In genomic region chr17:74748279-74748528, GRCh38 we compare ENCODE assay signal across 8 cellular contexts. TPM values are rescaled to one million over a fixed set of nuclear protein-coding genes. Genes with fewer than 3 reads are reported as not detected.
DNase-seq lines count a peak whose midpoint lies in the region; ATAC-seq and TF ChIP-seq lines count a peak whose summit lies in the region.

No MANE protein-coding gene starts in this region.

- peak overlapping the region; percentile 58 for H3K9ac ChIP-seq in Loucy (ENCODE audit: low read depth, low read length, poor library complexity, severe bottlenecking)
- peak overlapping the region; percentile 27 for H3K9ac ChIP-seq in endodermal cell (ENCODE audit: extremely low read depth, low read length, poor library complexity, severe bottlenecking)

- H3K4me3 Mint-ChIP-seq in endodermal cell, result peak overlapping the region; percentile 95

- H3K4me3 ChIP-seq in GM12865 (ENCODE audit: low read depth, low read length) (peak overlapping the region; percentile 63), Loucy (ENCODE audit: low read length, poor library complexity, severe bottlenecking) (peak overlapping the region; percentile 94), endodermal cell (ENCODE audit: low read length) (peak overlapping the region; percentile 7), psoas muscle (peak overlapping the region; percentile 80)

- no peak for ATAC-seq in psoas muscle

- H3K9me3 ChIP-seq in Loucy (ENCODE audit: insufficient read depth, low read depth, low read length), result no peaks in the 10 kb centered on the region
- peaks cover 4% of the 10 kb centered on the region for H3K9me3 ChIP-seq in endodermal cell (ENCODE audit: control insufficient read depth, low read length)
- no peaks in the 10 kb centered on the region for H3K9me3 ChIP-seq in psoas muscle

- no peaks in the 10 kb centered on the region; the same call in 1 of the 2 replicates for H3K36me3 ChIP-seq in Loucy (ENCODE audit: insufficient read depth, low read length)
- H3K36me3 ChIP-seq in endodermal cell (ENCODE audit: control insufficient read depth, insufficient read depth, low read length), result peaks cover 22% of the 10 kb centered on the region
- no peaks in the 10 kb centered on the region for H3K36me3 ChIP-seq in psoas muscle (ENCODE audit: insufficient read depth in 1 of 2, low read depth in 1 of 2)

- H3K27ac ChIP-seq in endodermal cell (ENCODE audit: low read depth, low read length) (no peak overlapping the region), psoas muscle (peak overlapping the region; percentile 73)

- peaks cover 18% of the 10 kb centered on the region for H3K36me3 Mint-ChIP-seq in endodermal cell (ENCODE audit: low read depth)

- TF ChIP-seq CTCF in GM12865 (IDR thresholded peaks at IDR 0.05; ENCODE audit: insufficient read depth, low read depth, low read length, missing control alignments) (no peak), Loucy (conservative IDR thresholded peaks at IDR 0.05; ENCODE audit: low read length) (no peak), endodermal cell (conservative IDR thresholded peaks at IDR 0.05) (no peak), psoas muscle (IDR thresholded peaks at IDR 0.05) (no peak)

- 0% methylated on average over 13 to 34 of the region's 34 CpGs for WGBS in endodermal cell (ENCODE audit: insufficient coverage in 1 of 2, insufficient read length in 1 of 2), 2 experiments
- 0% methylated on average over 27 to 34 of the region's 34 CpGs for WGBS in psoas muscle, 3 donors

- peaks cover 7% of the 10 kb centered on the region for H3K27me3 ChIP-seq in Loucy (ENCODE audit: insufficient read depth, low read length, poor library complexity, severe bottlenecking)
- H3K27me3 ChIP-seq in endodermal cell (ENCODE audit: control insufficient read depth, insufficient read depth, low read length, poor library complexity, severe bottlenecking), result no peaks in the 10 kb centered on the region
- peaks cover 0 to 7% (median 1%) of the 10 kb centered on the region in 3 donors for H3K27me3 ChIP-seq in psoas muscle (ENCODE audit: insufficient read depth in 3 of 3, low read length in 2 of 3)

- H2AFZ ChIP-seq in Loucy (ENCODE audit: low read length), result no peak overlapping the region

- H3K4me1 Mint-ChIP-seq in endodermal cell, result peaks cover 50% of the 10 kb centered on the region

- H3K9me3 Mint-ChIP-seq in endodermal cell, result no peaks in the 10 kb centered on the region

- H3K27ac Mint-ChIP-seq in endodermal cell, result peak overlapping the region; percentile 92

- DNase-seq in GM12865 (ENCODE audit: low read depth) (no peak), endodermal cell (no peak), psoas muscle (no peak), DMS 273 (lab: John Stamatoyannopoulos, UW; ENCODE audit: unreplicated experiment) (no peak), OCI-M1 (lab: John Stamatoyannopoulos, UW) (no peak)
- DNase-seq in stimulated activated CD4-positive, alpha-beta T cell treated with anti-CD3 and anti-CD28 coated beads, Interleukin-2, amount 100 ng/mL, for 24 hours, result no peak
- no peak for DNase-seq in NK-92 treated with Interleukin-12 subunit alpha and Interleukin-12 subunit beta, amount 100 ng/mL, for 24 hours (lab: John Stamatoyannopoulos, UW)

- H3K4me1 ChIP-seq in Loucy (ENCODE audit: insufficient read depth, low read length, poor library complexity, severe bottlenecking) (peaks cover 62% of the 10 kb centered on the region), endodermal cell (ENCODE audit: control insufficient read depth, insufficient read depth, low read length) (peaks cover 37% of the 10 kb centered on the region), psoas muscle (peaks cover 11% of the 10 kb centered on the region)

- H3K79me2 ChIP-seq in Loucy (ENCODE audit: insufficient read depth, low read length), result peaks cover 77% of the 10 kb centered on the region

- H3K4me2 ChIP-seq in Loucy (ENCODE audit: low read depth, low read length, poor library complexity, severe bottlenecking), result peak overlapping the region; percentile 64

- peaks cover 11% of the 10 kb centered on the region; the same call in 1 of the 2 replicates for H3F3A ChIP-seq in Loucy (ENCODE audit: low read depth)

- H3K9me2 ChIP-seq in Loucy (replicated peaks; ENCODE audit: low read depth, low read length), result no peaks in the 10 kb centered on the region

- intact Hi-C loops in psoas muscle (cut with DNase I), result loop anchor here in 1 of 2 donors (5.0 kb wide), 1 partner anchor 209 kb away; no protein-coding TSS in a partner anchor

- H4K20me1 ChIP-seq in Loucy (ENCODE audit: insufficient read depth, low read length, poor library complexity, severe bottlenecking), result peaks cover 51% of the 10 kb centered on the region

- H3K27me3 Mint-ChIP-seq in endodermal cell (ENCODE audit: insufficient read depth), result no peaks in the 10 kb centered on the region

RNA-seq across cellular contexts. Expression of gene NHERF1, which starts 0.2 kb away (rescaled TPM):
- total RNA-seq in endodermal cell, result 100 to 1,000 TPM; 116 to 138 TPM
- 82.4 TPM for polyA plus RNA-seq in endodermal cell (2013, experiment 1 of 2)
- 82.8 TPM for polyA plus RNA-seq in endodermal cell (2013, experiment 2 of 2)
- total RNA-seq in psoas muscle, result 10 to 100 TPM in 1 of 4 donors, 1 to 10 TPM in 3; 3.9 to 16.6 (median 4.9) TPM
- 10 to 100 TPM in 1 of 3 donors, 1 to 10 TPM in 2; 2.4 to 37.1 (median 3.1) TPM for polyA plus RNA-seq in psoas muscle

RNA-seq across cellular contexts. Expression of gene RAB37, which starts 11.1 kb away (rescaled TPM):
- 1 to 10 TPM; 6.8 to 8.4 TPM for total RNA-seq in endodermal cell
- polyA plus RNA-seq in endodermal cell (2013, experiment 1 of 2), result 1.8 TPM
- polyA plus RNA-seq in endodermal cell (2013, experiment 2 of 2), result 2.0 TPM
- under 1 TPM; 0.62 to 0.78 (median 0.67) TPM for total RNA-seq in psoas muscle
- under 1 TPM; 0.69 to 0.82 (median 0.75) TPM for polyA plus RNA-seq in psoas muscle

RNA-seq across cellular contexts. Expression of gene NAT9, which starts 27.9 kb away (rescaled TPM):
- 10 to 100 TPM; 58.3 to 77.3 TPM for total RNA-seq in endodermal cell
- polyA plus RNA-seq in endodermal cell (2013, experiment 1 of 2), result 52.6 TPM
- polyA plus RNA-seq in endodermal cell (2013, experiment 2 of 2), result 39.7 TPM
- total RNA-seq in psoas muscle, result 10 to 100 TPM; 15.2 to 32.8 (median 19.9) TPM
- polyA plus RNA-seq in psoas muscle, result 10 to 100 TPM; 25.8 to 52.5 (median 25.8) TPM

RNA-seq across cellular contexts. Expression of gene CD300LF, which starts 35.5 kb away (rescaled TPM):
- not detected for total RNA-seq in endodermal cell
- polyA plus RNA-seq in endodermal cell (2013, experiment 1 of 2), result not detected
- polyA plus RNA-seq in endodermal cell (2013, experiment 2 of 2), result not detected
- total RNA-seq in psoas muscle, result under 1 TPM in 2 of 4 donors, not detected in 2; 0.32 to 0.39 TPM
- polyA plus RNA-seq in psoas muscle, result under 1 TPM in 2 of 3 donors, not detected in 1; 0.09 to 0.16 TPM

Comparison
In these comparisons a context has a peak if more than half of its experiments do, and no peak if none do; other contexts are left out.
1. H3K4me3 ChIP-seq: peak in every context shown above with its lines; median percentile 94 in Loucy; 80 in psoas muscle; 63 in GM12865; 7 in endodermal cell.
2. RNA of gene NHERF1, which starts 0.2 kb away (total RNA-seq): 116 to 138 TPM in endodermal cell; 3.9 to 16.6 TPM in psoas muscle; every median in the first group is over 4 times any median in the second.
3. RNA of gene RAB37, which starts 11.1 kb away (total RNA-seq): 6.8 to 8.4 TPM in endodermal cell; 0.62 to 0.78 TPM in psoas muscle; every median in the first group is over 4 times any median in the second.